ENCODE assay signal across 8 cellular contexts in genomic region chr7:116863168-116863670, GRCh38. TPM values are rescaled to one million over a fixed set of nuclear protein-coding genes. Genes with fewer than 3 reads are reported as not detected.
DNase-seq lines count a peak whose midpoint lies in the region; ATAC-seq and TF ChIP-seq lines count a peak whose summit lies in the region.

No MANE protein-coding gene starts in this region.

- in situ Hi-C loops in Panc1 (cut with HindIII; ENCODE audit: low pct_unique_long_range_greater_than_20kb, low sequenced_read_pairs) = no loop called here

- CTCF ChIA-PET in activated CD4-positive, alpha-beta T cell treated with anti-CD3 and anti-CD28 coated beads, Interleukin-2, amount 10 ng/mL, durations not matched to agents 7 days and 5 days (lab: Charles Lee) = no interaction called here
- CTCF ChIA-PET in Panc1 (lab: Charles Lee) = interaction anchor here (0.6 kb wide), 2 partner anchors 653 to 841 kb away, joined by 3 read pairs; partner anchors contain the start of gene TES

- H3K36me3 Mint-ChIP-seq in activated CD4-positive, alpha-beta T cell treated with anti-CD3 and anti-CD28 coated beads, Interleukin-2, amount 10 ng/mL, durations not matched to agents 7 days and 5 days (ENCODE audit: low read depth) = peaks cover 6% of the 10 kb centered on the region

- POLR2A ChIA-PET in activated CD4-positive, alpha-beta T cell treated with anti-CD3 and anti-CD28 coated beads, Interleukin-2, amount 10 ng/mL, durations not matched to agents 7 days and 5 days (lab: Charles Lee) = no interaction called here
- POLR2A ChIA-PET in Panc1 (lab: Charles Lee) = no interaction called here

- ATAC-seq in HG02938 (IDR thresholded peaks at IDR 0.05; ENCODE audit: unreplicated experiment) (peak; percentile 0), Panc1 (peak; percentile 5; the same call in 1 of the 2 replicates), lung (ENCODE audit: insufficient read depth, low FRiP score) (no peak), GM19452 (IDR thresholded peaks at IDR 0.05; ENCODE audit: unreplicated experiment) (no peak)

- H3K9me3 Mint-ChIP-seq in activated CD4-positive, alpha-beta T cell treated with anti-CD3 and anti-CD28 coated beads, Interleukin-2, amount 10 ng/mL, durations not matched to agents 7 days and 5 days = no peaks in the 10 kb centered on the region

- H3K27ac ChIP-seq in Panc1 (ENCODE audit: low read length) (peak overlapping the region; percentile 92), lung (ENCODE audit: low read depth in 1 of 2, low read length in 1 of 2) (peak overlapping the region; percentile 97 to 98), thymus (ENCODE audit: low read depth) (peak overlapping the region; percentile 95)

- H3K4me3 ChIP-seq in Panc1 (ENCODE audit: low read depth in 2 of 2, low read length in 2 of 2) (peak overlapping the region; percentile 92 to 97), lung (peak overlapping the region; percentile 71), thymus (ENCODE audit: low read length) (peak overlapping the region; percentile 92)

- H3K27me3 Mint-ChIP-seq in activated CD4-positive, alpha-beta T cell treated with anti-CD3 and anti-CD28 coated beads, Interleukin-2, amount 10 ng/mL, durations not matched to agents 7 days and 5 days = peaks cover 5% of the 10 kb centered on the region

- 0% methylated on average over 15 of the region's 15 CpGs for WGBS in lung, 2 donors
- under 1% methylated on average over 15 of the region's 15 CpGs for WGBS in thymus

- TF ChIP-seq CTCF in Panc1 (IDR thresholded peaks at IDR 0.05) = no peak
- TF ChIP-seq CTCF in lung (IDR thresholded peaks at IDR 0.05; ENCODE audit: control extremely low read depth, extremely low read depth) = no peak

- H3K9me3 ChIP-seq in Panc1 (ENCODE audit: control insufficient read depth, insufficient read depth, low read depth, low read length) = no peaks in the 10 kb centered on the region
- H3K9me3 ChIP-seq in lung (ENCODE audit: control insufficient read depth in 2 of 2, insufficient read depth in 1 of 2, low read length in 1 of 2) = no peaks in the 10 kb centered on the region
- no peaks in the 10 kb centered on the region for H3K9me3 ChIP-seq in thymus (ENCODE audit: control insufficient read depth)

- no TSS peak for BruUV-seq in Panc1 (replicated peaks; lab: Mats Ljungman, UMichigan)

- no peak for DNase-seq in activated CD4-positive, alpha-beta T cell treated with anti-CD3 and anti-CD28 coated beads, Interleukin-2, amount 10 ng/mL, durations not matched to agents 7 days and 5 days
- DNase-seq in activated CD4-positive, alpha-beta T cell treated with anti-CD3 and anti-CD28 coated beads, Interleukin-2, amount 50 U/mL, for 1 hour = no peak
- DNase-seq in Panc1 (ENCODE audit: low read depth, low spot score) (no peak), dermis blood vessel endothelial cell (peak; percentile 54), lung (ENCODE audit: low spot score) (peak; percentile 38)

- intact Hi-C loops in Panc1 (cut with micrococcal nuclease; ENCODE audit: unreplicated experiment) = no loop called here

- peak overlapping the region; percentile 99 for H3K27ac Mint-ChIP-seq in activated CD4-positive, alpha-beta T cell treated with anti-CD3 and anti-CD28 coated beads, Interleukin-2, amount 10 ng/mL, durations not matched to agents 7 days and 5 days

- H3K4me3 Mint-ChIP-seq in activated CD4-positive, alpha-beta T cell treated with anti-CD3 and anti-CD28 coated beads, Interleukin-2, amount 10 ng/mL, durations not matched to agents 7 days and 5 days = peak overlapping the region; percentile 99

- peaks cover 40% of the 10 kb centered on the region for H3K4me1 Mint-ChIP-seq in activated CD4-positive, alpha-beta T cell treated with anti-CD3 and anti-CD28 coated beads, Interleukin-2, amount 10 ng/mL, durations not matched to agents 7 days and 5 days

- H3K27me3 ChIP-seq in Panc1 (ENCODE audit: control insufficient read depth, insufficient read depth, low read length) (no peaks in the 10 kb centered on the region), lung (ENCODE audit: control insufficient read depth, insufficient read depth) (no peaks in the 10 kb centered on the region), thymus (ENCODE audit: control insufficient read depth, insufficient read depth) (no peaks in the 10 kb centered on the region)

- H3K4me1 ChIP-seq in Panc1 (ENCODE audit: control insufficient read depth, insufficient read depth, low read length) = 0 out of 2 replicates have a peak, but pooled peaks cover 4% of the 10 kb centered on the region
- peaks cover 2 to 13% of the 10 kb centered on the region in 2 donors for H3K4me1 ChIP-seq in lung (ENCODE audit: control insufficient read depth in 2 of 2, insufficient read depth in 2 of 2, low read length in 2 of 2)
- H3K4me1 ChIP-seq in thymus (ENCODE audit: control insufficient read depth, insufficient read depth, low read length) = peaks cover 3% of the 10 kb centered on the region

- H3K36me3 ChIP-seq in Panc1 (ENCODE audit: control insufficient read depth, insufficient read depth, low read length) (peaks cover 4% of the 10 kb centered on the region; the same call in 1 of the 2 replicates), lung (ENCODE audit: control insufficient read depth in 2 of 2, insufficient read depth in 2 of 2, low read length in 2 of 2) (no peaks in the 10 kb centered on the region), thymus (ENCODE audit: control insufficient read depth, insufficient read depth) (no peaks in the 10 kb centered on the region)

RNA-seq across cellular contexts. Expression of gene CAPZA2, which starts 0.8 kb away (rescaled TPM):
- total RNA-seq in activated CD4-positive, alpha-beta T cell treated with anti-CD3 and anti-CD28 coated beads, Interleukin-2, amount 10 ng/mL, durations not matched to agents 7 days and 5 days = 100 to 1,000 TPM; 134 to 182 TPM
- total RNA-seq in Panc1 (2021; ENCODE audit: unreplicated experiment) (195 TPM), dermis blood vessel endothelial cell (393 and 583 TPM in 2 replicates), lung (100 to 1,000 TPM; 175 to 201 TPM)
- polyA plus RNA-seq in Panc1 (2012; ENCODE audit: insufficient read length) = 77.8 TPM
- polyA plus RNA-seq in lung (100 to 1,000 TPM in 1 of 2 donors, 10 to 100 TPM in 1; 38.4 to 148 TPM), thymus (55.9 TPM)

Comparison
In these comparisons a context has a peak if more than half of its experiments do, and no peak if none do; other contexts are left out.
1. DNase-seq: peak in dermis blood vessel endothelial cell (single experiment) and lung (single experiment); none in activated CD4-positive, alpha-beta T cell treated with anti-CD3 and anti-CD28 coated beads, Interleukin-2, amount 10 ng/mL, durations not matched to agents 7 days and 5 days (single experiment), activated CD4-positive, alpha-beta T cell treated with anti-CD3 and anti-CD28 coated beads, Interleukin-2, amount 50 U/mL, for 1 hour (single experiment) and Panc1 (single experiment).
2. ATAC-seq: peak in HG02938 (single experiment) and Panc1 (single experiment); none in lung (single experiment) and GM19452 (single experiment).
3. Peak in every context shown above with its lines, with median percentiles within 50 percentile points of each other: H3K27ac ChIP-seq and H3K4me3 ChIP-seq.